ENCODE assay signal across 10 cellular contexts in genomic region chr17:41464682-41465081, GRCh38. TPM values are rescaled to one million over a fixed set of nuclear protein-coding genes. Genes with fewer than 3 reads are reported as not detected.
DNase-seq lines count a peak whose midpoint lies in the region; TF ChIP-seq lines count a peak whose summit lies in the region.
"Had no signal": no experiment of that assay in that cellular context is flagged by ENCODE, and none has a peak within 500 bp of the region (broad histone marks: within the 10 kb centered on the region; RNA-seq: fewer than 3 reads in every experiment).

No MANE protein-coding gene starts in this region.

- H3K27ac Mint-ChIP-seq in osteocyte (ENCODE audit: unreplicated experiment) = no peak overlapping the region

- peaks cover 8% of the 10 kb centered on the region for H3K27me3 Mint-ChIP-seq in osteocyte (ENCODE audit: unreplicated experiment)

- H3K27me3 ChIP-seq in uterus (no peaks in the 10 kb centered on the region), ascending aorta (no peaks in the 10 kb centered on the region)
- H3K27me3 ChIP-seq: right lobe of liver had no signal

- H3K36me3 ChIP-seq in uterus = no peaks in the 10 kb centered on the region
- no peaks in the 10 kb centered on the region for H3K36me3 ChIP-seq in ascending aorta
- H3K36me3 ChIP-seq: right lobe of liver had no signal

- DNase-seq in HT1080 (ENCODE audit: low read depth) (peak; percentile 91), astrocyte of the hippocampus (ENCODE audit: low read depth, low spot score) (peak; percentile 98), inferior parietal cortex (ENCODE audit: extremely low spot score) (peak; percentile 66), uterus (peak; percentile 80 to 90), ascending aorta (ENCODE audit: low spot score in 2 of 2) (no peak), osteocyte (ENCODE audit: extremely low spot score, unreplicated experiment) (no peak), NCI-H2227 treated with DMSO at 0.1 percent for 48 hours (lab: John Stamatoyannopoulos, UW) (no peak)
- DNase-seq: NK-92 treated with Interleukin-12 subunit alpha and Interleukin-12 subunit beta, amount 100 ng/mL, for 24 hours; right lobe of liver had no signal

- peaks cover 11% of the 10 kb centered on the region for H3K9me3 Mint-ChIP-seq in osteocyte (ENCODE audit: unreplicated experiment)

- no peak overlapping the region for H3K4me3 Mint-ChIP-seq in osteocyte (ENCODE audit: unreplicated experiment)

- no peaks in the 10 kb centered on the region for H3K4me1 ChIP-seq in uterus
- H3K4me1 ChIP-seq in ascending aorta = no peaks in the 10 kb centered on the region
- H3K4me1 ChIP-seq: right lobe of liver had no signal

- no peak overlapping the region for H3K4me3 ChIP-seq in uterus
- H3K4me3 ChIP-seq in ascending aorta = no peak overlapping the region
- H3K4me3 ChIP-seq: right lobe of liver had no signal

- H3K4me1 Mint-ChIP-seq in osteocyte (ENCODE audit: unreplicated experiment) = peaks cover 8% of the 10 kb centered on the region

- TF ChIP-seq CTCF in uterus (IDR thresholded peaks at IDR 0.05) = no peak
- no peak for TF ChIP-seq CTCF in ascending aorta (IDR thresholded peaks at IDR 0.05)
- TF ChIP-seq CTCF in osteocyte (IDR thresholded peaks at IDR 0.05) = no peak

- H3K27ac ChIP-seq in uterus (no peak overlapping the region), ascending aorta (no peak overlapping the region)
- H3K27ac ChIP-seq: right lobe of liver had no signal

- H3K36me3 Mint-ChIP-seq in osteocyte (ENCODE audit: unreplicated experiment) = no peaks in the 10 kb centered on the region

- intact Hi-C loops in uterus (cut with DNase I; ENCODE audit: low total_unique reads) (no loop called here), ascending aorta (cut with DNase I) (no loop called here)

- TF ChIP-seq POLR2A in uterus (IDR thresholded peaks at IDR 0.05) = no peak

- H3K9me3 ChIP-seq in uterus (no peaks in the 10 kb centered on the region), ascending aorta (no peaks in the 10 kb centered on the region)
- H3K9me3 ChIP-seq: right lobe of liver had no signal

RNA-seq across cellular contexts. Expression of gene KRT32, which starts 2.5 kb away (rescaled TPM):
- total RNA-seq in HT1080 (2014; rRNA removed; shearing (Covaris generic)) = not detected in 2 replicates
- polyA plus RNA-seq in HT1080 (2015; cell fraction: cytosol; rRNA removed) = 0.06 and 0.30 TPM in 2 replicates
- polyA plus RNA-seq in HT1080 (2015; cell fraction: nucleus; rRNA removed) = not detected in 2 replicates
- total RNA-seq in uterus = not detected
- total RNA-seq in ascending aorta = not detected
- total RNA-seq in osteocyte = not detected in 2 replicates
- total RNA-seq: right lobe of liver, subcutaneous adipose tissue had no signal

RNA-seq across cellular contexts. Expression of gene KRT35, which starts 16.3 kb away (rescaled TPM):
- total RNA-seq in HT1080 (2014; rRNA removed; shearing (Covaris generic)) = not detected in 2 replicates
- polyA plus RNA-seq in HT1080 (2015; cell fraction: cytosol; rRNA removed) = not detected in 2 replicates
- not detected in 2 replicates for polyA plus RNA-seq in HT1080 (2015; cell fraction: nucleus; rRNA removed)
- not detected for total RNA-seq in uterus
- total RNA-seq in ascending aorta = not detected
- total RNA-seq in osteocyte = not detected in 2 replicates
- total RNA-seq: right lobe of liver, subcutaneous adipose tissue had no signal

RNA-seq across cellular contexts. Expression of gene KRT38, which starts 23.9 kb away (rescaled TPM):
- not detected in 2 replicates for total RNA-seq in HT1080 (2014; rRNA removed; shearing (Covaris generic))
- not detected in 2 replicates for polyA plus RNA-seq in HT1080 (2015; cell fraction: cytosol; rRNA removed)
- polyA plus RNA-seq in HT1080 (2015; cell fraction: nucleus; rRNA removed) = not detected in 2 replicates
- total RNA-seq in uterus (not detected), ascending aorta (not detected), osteocyte (not detected in 2 replicates)
- total RNA-seq: right lobe of liver, subcutaneous adipose tissue had no signal

RNA-seq across cellular contexts. Expression of gene KRT36, which starts 25.0 kb away (rescaled TPM):
- total RNA-seq in HT1080 (2014; rRNA removed; shearing (Covaris generic)) = not detected in 2 replicates
- polyA plus RNA-seq in HT1080 (2015; cell fraction: cytosol; rRNA removed) = not detected in 2 replicates
- not detected in 2 replicates for polyA plus RNA-seq in HT1080 (2015; cell fraction: nucleus; rRNA removed)
- not detected for total RNA-seq in uterus
- not detected for total RNA-seq in ascending aorta
- not detected in 2 replicates for total RNA-seq in osteocyte
- total RNA-seq: right lobe of liver, subcutaneous adipose tissue had no signal

RNA-seq across cellular contexts. Expression of gene KRT37, which starts 40.3 kb away (rescaled TPM):
- total RNA-seq in HT1080 (2014; rRNA removed; shearing (Covaris generic)) = not detected in 2 replicates
- polyA plus RNA-seq in HT1080 (2015; cell fraction: cytosol; rRNA removed) = not detected in 2 replicates
- polyA plus RNA-seq in HT1080 (2015; cell fraction: nucleus; rRNA removed) = not detected in 2 replicates
- not detected for total RNA-seq in uterus
- not detected for total RNA-seq in ascending aorta
- not detected in 2 replicates for total RNA-seq in osteocyte
- total RNA-seq: right lobe of liver, subcutaneous adipose tissue had no signal

Comparison
In these comparisons a context has a peak if more than half of its experiments do, and no peak if none do; other contexts are left out.
1. DNase-seq: peak in HT1080 (single experiment), astrocyte of the hippocampus (single experiment), inferior parietal cortex (single experiment) and uterus (2 of 2); none in ascending aorta (0 of 2), osteocyte (single experiment) and NCI-H2227 treated with DMSO at 0.1 percent for 48 hours (single experiment).